In the genomic region with DNA sequence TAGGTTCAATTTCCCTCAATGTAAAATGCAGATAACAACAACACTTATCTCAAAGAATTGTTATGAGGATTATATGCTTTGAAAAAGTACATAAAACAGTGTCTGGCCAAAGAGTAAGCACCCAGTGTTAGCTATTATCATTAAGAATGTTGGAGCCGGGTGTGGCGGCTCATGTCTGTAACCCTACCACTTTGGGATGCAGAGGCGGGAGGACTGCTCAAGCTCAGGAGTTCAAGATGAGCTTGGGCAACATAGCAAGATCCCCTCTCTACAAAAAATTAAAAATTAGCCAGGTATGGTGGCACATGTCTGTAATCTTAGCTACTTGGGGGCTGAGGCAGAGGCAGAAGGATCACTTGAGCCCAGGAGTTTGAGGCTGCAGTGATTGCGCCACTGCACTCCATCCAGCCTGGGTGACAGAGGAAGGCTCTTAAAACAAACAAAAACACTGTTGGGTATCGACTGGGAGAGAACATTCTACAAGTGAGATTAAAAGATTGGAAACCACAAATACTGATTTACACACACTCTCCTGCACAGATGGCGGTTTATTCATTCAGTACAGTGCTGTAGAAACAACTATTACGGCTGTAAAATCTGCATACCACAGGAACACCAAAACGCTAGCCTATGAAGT, we compare ENCODE assay signal across 20 cellular contexts.
"Had no signal": no experiment of that assay in that cellular context is flagged by ENCODE, and none has a peak within 500 bp of the region (broad histone marks: within the 10 kb centered on the region; RNA-seq: fewer than 3 reads in every experiment).

No MANE protein-coding gene starts in this region.

- H3K4me3 ChIP-seq: ascending aorta, breast epithelium, esophagus muscularis mucosa, sigmoid colon, SJCRH30, thyroid gland, vagina had no signal

- H3K4me1 ChIP-seq: ascending aorta, breast epithelium, foreskin keratinocyte, sigmoid colon, SJCRH30, vagina had no signal

- DNase-seq: activated CD4-positive, alpha-beta T cell treated with anti-CD3 and anti-CD28 coated beads, Interleukin-2, amount 50 U/mL, for 1 hour; activated naive CD4-positive, alpha-beta T cell treated with anti-CD3 and anti-CD28 coated beads, Interleukin-2, amount 10 ng/mL, durations not matched to agents 7 days and 5 days; cortex of kidney; effector CD4-positive, alpha-beta T cell; foreskin keratinocyte; hypothalamus; kidney; left ventricle myocardium superior; naive thymus-derived CD8-positive, alpha-beta T cell; sigmoid colon; SJCRH30; stimulated activated CD8-positive, alpha-beta memory T cell treated with anti-CD3 and anti-CD28 coated beads, Interleukin-4, amount 100 ng/mL, for 48 hours; stimulated activated naive CD4-positive, alpha-beta T cell treated with Interleukin-2 at 50 U/mL for 16 hours; thyroid gland had no signal

- H3K27ac Mint-ChIP-seq: activated naive CD4-positive, alpha-beta T cell treated with anti-CD3 and anti-CD28 coated beads, Interleukin-2, amount 10 ng/mL, durations not matched to agents 7 days and 5 days; activated T-helper 2 cell treated with anti-CD3 and anti-CD28 coated beads, Interferon-gamma antibody, Interleukin-2, Interleukin-4, amounts not matched to agents 10 μg/mL and 5 μg/mL and 100 μg/mL, durations not matched to agents 14 hours and 24 hours and 36 hours; naive thymus-derived CD8-positive, alpha-beta T cell had no signal

- H3K9me3 ChIP-seq: ascending aorta, breast epithelium, esophagus muscularis mucosa, neutrophil, sigmoid colon, SJCRH30, thyroid gland, vagina had no signal

- H3K9me3 Mint-ChIP-seq: activated naive CD4-positive, alpha-beta T cell treated with anti-CD3 and anti-CD28 coated beads, Interleukin-2, amount 10 ng/mL, durations not matched to agents 7 days and 5 days; activated T-helper 2 cell treated with anti-CD3 and anti-CD28 coated beads, Interferon-gamma antibody, Interleukin-2, Interleukin-4, amounts not matched to agents 10 μg/mL and 5 μg/mL and 100 μg/mL, durations not matched to agents 14 hours and 24 hours and 36 hours; naive thymus-derived CD8-positive, alpha-beta T cell had no signal

- H3K4me3 Mint-ChIP-seq: activated naive CD4-positive, alpha-beta T cell treated with anti-CD3 and anti-CD28 coated beads, Interleukin-2, amount 10 ng/mL, durations not matched to agents 7 days and 5 days; naive thymus-derived CD8-positive, alpha-beta T cell had no signal

- H3K36me3 ChIP-seq: breast epithelium had no signal

- H3K4me1 Mint-ChIP-seq: activated naive CD4-positive, alpha-beta T cell treated with anti-CD3 and anti-CD28 coated beads, Interleukin-2, amount 10 ng/mL, durations not matched to agents 7 days and 5 days had no signal

- H3K27ac ChIP-seq: ascending aorta, breast epithelium, esophagus muscularis mucosa, foreskin keratinocyte, neutrophil, sigmoid colon, SJCRH30, thyroid gland, vagina had no signal

- H3K27me3 Mint-ChIP-seq: activated naive CD4-positive, alpha-beta T cell treated with anti-CD3 and anti-CD28 coated beads, Interleukin-2, amount 10 ng/mL, durations not matched to agents 7 days and 5 days; naive thymus-derived CD8-positive, alpha-beta T cell had no signal

- ATAC-seq: foreskin keratinocyte; left ventricle myocardium superior; naive thymus-derived CD8-positive, alpha-beta T cell had no signal

- H3K27me3 ChIP-seq: ascending aorta, breast epithelium, esophagus muscularis mucosa, foreskin keratinocyte, neutrophil, sigmoid colon, SJCRH30, thyroid gland, vagina had no signal
